In the genomic region with DNA sequence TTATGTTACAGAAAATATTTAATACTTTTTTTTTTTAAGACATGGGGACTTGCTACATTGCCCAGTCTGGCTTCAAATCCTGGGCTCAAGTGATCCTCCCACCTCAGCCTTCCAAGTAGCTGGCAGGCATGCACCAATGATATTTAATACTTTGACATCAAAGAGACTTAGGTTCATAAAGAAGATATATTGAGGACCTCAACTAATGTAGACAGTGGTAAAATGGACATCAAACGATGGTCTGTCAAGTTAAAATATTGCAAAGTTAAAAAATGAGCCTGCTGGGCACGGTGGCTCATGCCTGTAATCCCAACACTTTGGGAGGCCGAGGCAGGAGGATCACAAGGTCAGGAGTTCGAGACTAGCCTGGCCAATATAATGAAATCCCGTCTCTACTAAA, we compare ENCODE assay signal across 2 cellular contexts.
TF ChIP-seq lines count a peak whose summit lies in the region.

No MANE protein-coding gene starts in this region.

TF ChIP-seq in HEK293T, 16 proteins besides CTCF, POLR2A, EP300 and RAD21:
- TF ChIP-seq LEF1 (IDR thresholded peaks at IDR 0.05; ENCODE audit: borderline replicate concordance) (no peak), L3MBTL2 (conservative IDR thresholded peaks at IDR 0.05) (no peak), CTBP1 (IDR thresholded peaks at IDR 0.05; ENCODE audit: borderline replicate concordance) (no peak), ELF4 (IDR thresholded peaks at IDR 0.05) (no peak), BHLHE40 (IDR thresholded peaks at IDR 0.05; ENCODE audit: borderline replicate concordance) (no peak), ARNT (IDR thresholded peaks at IDR 0.05) (peak; percentile 54; the same call in 1 of the 2 replicates), FOXA1 (IDR thresholded peaks at IDR 0.05) (no peak), FOXK2 (IDR thresholded peaks at IDR 0.05) (no peak), FOXM1 (IDR thresholded peaks at IDR 0.05; ENCODE audit: borderline replicate concordance) (no peak), SP1 (IDR thresholded peaks at IDR 0.05) (no peak)
- TF ChIP-seq, protein P1, sequence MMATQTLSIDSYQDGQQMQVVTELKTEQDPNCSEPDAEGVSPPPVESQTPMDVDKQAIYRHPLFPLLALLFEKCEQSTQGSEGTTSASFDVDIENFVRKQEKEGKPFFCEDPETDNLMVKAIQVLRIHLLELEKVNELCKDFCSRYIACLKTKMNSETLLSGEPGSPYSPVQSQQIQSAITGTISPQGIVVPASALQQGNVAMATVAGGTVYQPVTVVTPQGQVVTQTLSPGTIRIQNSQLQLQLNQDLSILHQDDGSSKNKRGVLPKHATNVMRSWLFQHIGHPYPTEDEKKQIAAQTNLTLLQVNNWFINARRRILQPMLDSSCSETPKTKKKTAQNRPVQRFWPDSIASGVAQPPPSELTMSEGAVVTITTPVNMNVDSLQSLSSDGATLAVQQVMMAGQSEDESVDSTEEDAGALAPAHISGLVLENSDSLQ (IDR thresholded peaks at IDR 0.05) = peak; percentile 52

TF ChIP-seq in K562, 482 proteins besides CTCF, POLR2A, EP300 and RAD21:
- TF ChIP-seq, protein P2, sequence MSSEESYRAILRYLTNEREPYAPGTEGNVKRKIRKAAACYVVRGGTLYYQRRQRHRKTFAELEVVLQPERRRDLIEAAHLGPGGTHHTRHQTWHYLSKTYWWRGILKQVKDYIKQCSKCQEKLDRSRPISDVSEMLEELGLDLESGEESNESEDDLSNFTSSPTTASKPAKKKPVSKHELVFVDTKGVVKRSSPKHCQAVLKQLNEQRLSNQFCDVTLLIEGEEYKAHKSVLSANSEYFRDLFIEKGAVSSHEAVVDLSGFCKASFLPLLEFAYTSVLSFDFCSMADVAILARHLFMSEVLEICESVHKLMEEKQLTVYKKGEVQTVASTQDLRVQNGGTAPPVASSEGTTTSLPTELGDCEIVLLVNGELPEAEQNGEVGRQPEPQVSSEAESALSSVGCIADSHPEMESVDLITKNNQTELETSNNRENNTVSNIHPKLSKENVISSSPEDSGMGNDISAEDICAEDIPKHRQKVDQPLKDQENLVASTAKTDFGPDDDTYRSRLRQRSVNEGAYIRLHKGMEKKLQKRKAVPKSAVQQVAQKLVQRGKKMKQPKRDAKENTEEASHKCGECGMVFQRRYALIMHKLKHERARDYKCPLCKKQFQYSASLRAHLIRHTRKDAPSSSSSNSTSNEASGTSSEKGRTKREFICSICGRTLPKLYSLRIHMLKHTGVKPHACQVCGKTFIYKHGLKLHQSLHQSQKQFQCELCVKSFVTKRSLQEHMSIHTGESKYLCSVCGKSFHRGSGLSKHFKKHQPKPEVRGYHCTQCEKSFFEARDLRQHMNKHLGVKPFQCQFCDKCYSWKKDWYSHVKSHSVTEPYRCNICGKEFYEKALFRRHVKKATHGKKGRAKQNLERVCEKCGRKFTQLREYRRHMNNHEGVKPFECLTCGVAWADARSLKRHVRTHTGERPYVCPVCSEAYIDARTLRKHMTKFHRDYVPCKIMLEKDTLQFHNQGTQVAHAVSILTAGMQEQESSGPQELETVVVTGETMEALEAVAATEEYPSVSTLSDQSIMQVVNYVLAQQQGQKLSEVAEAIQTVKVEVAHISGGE (CRISPR knock-in tag; IDR thresholded peaks at IDR 0.05) = no peak
- no peak for TF ChIP-seq POLR2B (IDR thresholded peaks at IDR 0.05; ENCODE audit: low read depth, partially characterized antibody)
- TF ChIP-seq, protein P3, sequence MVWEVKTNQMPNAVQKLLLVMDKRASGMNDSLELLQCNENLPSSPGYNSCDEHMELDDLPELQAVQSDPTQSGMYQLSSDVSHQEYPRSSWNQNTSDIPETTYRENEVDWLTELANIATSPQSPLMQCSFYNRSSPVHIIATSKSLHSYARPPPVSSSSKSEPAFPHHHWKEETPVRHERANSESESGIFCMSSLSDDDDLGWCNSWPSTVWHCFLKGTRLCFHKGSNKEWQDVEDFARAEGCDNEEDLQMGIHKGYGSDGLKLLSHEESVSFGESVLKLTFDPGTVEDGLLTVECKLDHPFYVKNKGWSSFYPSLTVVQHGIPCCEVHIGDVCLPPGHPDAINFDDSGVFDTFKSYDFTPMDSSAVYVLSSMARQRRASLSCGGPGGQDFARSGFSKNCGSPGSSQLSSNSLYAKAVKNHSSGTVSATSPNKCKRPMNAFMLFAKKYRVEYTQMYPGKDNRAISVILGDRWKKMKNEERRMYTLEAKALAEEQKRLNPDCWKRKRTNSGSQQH (CRISPR knock-in tag; IDR thresholded peaks at IDR 0.05) = no peak
- TF ChIP-seq NR4A1 (CRISPR knock-in tag; IDR thresholded peaks at IDR 0.05) = no peak
- TF ChIP-seq NR4A1 (tag; IDR thresholded peaks at IDR 0.05) = no peak
- no peak for TF ChIP-seq SMC3 (conservative IDR thresholded peaks at IDR 0.05; ENCODE audit: insufficient read depth, low read depth, low read length)
- TF ChIP-seq SUPT5H (IDR thresholded peaks at IDR 0.05) = no peak
- TF ChIP-seq, protein P4, sequence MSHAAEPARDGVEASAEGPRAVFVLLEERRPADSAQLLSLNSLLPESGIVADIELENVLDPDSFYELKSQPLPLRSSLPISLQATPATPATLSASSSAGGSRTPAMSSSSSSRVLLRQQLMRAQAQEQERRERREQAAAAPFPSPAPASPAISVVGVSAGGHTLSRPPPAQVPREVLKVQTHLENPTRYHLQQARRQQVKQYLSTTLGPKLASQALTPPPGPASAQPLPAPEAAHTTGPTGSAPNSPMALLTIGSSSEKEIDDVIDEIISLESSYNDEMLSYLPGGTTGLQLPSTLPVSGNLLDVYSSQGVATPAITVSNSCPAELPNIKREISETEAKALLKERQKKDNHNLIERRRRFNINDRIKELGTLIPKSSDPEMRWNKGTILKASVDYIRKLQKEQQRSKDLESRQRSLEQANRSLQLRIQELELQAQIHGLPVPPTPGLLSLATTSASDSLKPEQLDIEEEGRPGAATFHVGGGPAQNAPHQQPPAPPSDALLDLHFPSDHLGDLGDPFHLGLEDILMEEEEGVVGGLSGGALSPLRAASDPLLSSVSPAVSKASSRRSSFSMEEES (CRISPR knock-in tag; IDR thresholded peaks at IDR 0.05) = no peak
- TF ChIP-seq FOXK1 (CRISPR knock-in tag; IDR thresholded peaks at IDR 0.05; ENCODE audit: borderline replicate concordance) = no peak
- TF ChIP-seq SMARCC2 (IDR thresholded peaks at IDR 0.05; ENCODE audit: low read depth) = no peak
- no peak for TF ChIP-seq HDGF (IDR thresholded peaks at IDR 0.05)
